Comparison of ENCODE assay signal across 8 cellular contexts in the genomic region with DNA sequence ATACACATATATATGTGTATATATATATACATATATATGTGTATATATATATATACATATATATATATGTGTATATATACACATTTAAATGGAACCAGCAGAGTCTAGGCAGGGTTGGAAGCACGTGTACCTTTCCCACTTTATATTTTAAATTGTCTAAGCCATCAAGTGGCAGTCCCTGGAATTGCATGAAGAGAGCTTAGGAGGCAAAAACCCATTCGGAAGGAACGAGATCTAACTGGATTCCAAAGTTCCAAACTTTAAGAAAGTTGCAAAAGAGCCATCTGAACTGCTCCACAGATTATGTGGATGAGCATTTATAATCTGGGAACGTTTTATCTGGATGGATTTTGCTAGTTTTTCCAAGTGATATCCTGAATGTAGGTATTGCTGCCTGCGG.
A peak's percentile ranks its signal among the peaks of the same experiment; 100 is the strongest.
DNase-seq lines count a peak whose midpoint lies in the region; ATAC-seq and TF ChIP-seq lines count a peak whose summit lies in the region.

No MANE protein-coding gene starts in this region.

- no peak for DNase-seq in AG04449 (ENCODE audit: low read depth, low spot score)
- DNase-seq in GM10266 (ENCODE audit: extremely low spot score), result no peak
- DNase-seq in SHP77 treated with DMSO at 0.1 percent for 48 hours (lab: John Stamatoyannopoulos, UW), result peak; percentile 9
- DNase-seq in fibroblast of the conjunctiva (ENCODE audit: low read depth), result peak; percentile 16
- DNase-seq in retinal pigment epithelial cell (ENCODE audit: low read depth), result no peak

- CTCF ChIA-PET in AG04449 (lab: Yijun Ruan, JAX), result interaction anchor here (0.7 to 1.6 kb wide), 13 partner anchors 8 to 843 kb away, joined by 3 to 8 read pairs (median 4); no protein-coding TSS in a partner anchor

- POLR2A ChIA-PET in AG04449 (lab: Yijun Ruan, JAX), result no interaction called here

- TF ChIP-seq CTCF in AG04449 (IDR thresholded peaks at IDR 0.05; ENCODE audit: insufficient read depth, low read length, missing control alignments) (peak; percentile 49), GM10266 (IDR thresholded peaks at IDR 0.05; ENCODE audit: control insufficient read depth, insufficient read depth, low read depth, missing control alignments) (peak; percentile 46), retinal pigment epithelial cell (conservative IDR thresholded peaks at IDR 0.05; ENCODE audit: low read depth, low read length) (peak; percentile 61)

- ATAC-seq in HG03439 (IDR thresholded peaks at IDR 0.05; ENCODE audit: unreplicated experiment), result no peak
- ATAC-seq in HG02884 (IDR thresholded peaks at IDR 0.05; ENCODE audit: unreplicated experiment), result no peak
- ATAC-seq in HG03135 (IDR thresholded peaks at IDR 0.05; ENCODE audit: unreplicated experiment), result no peak

- H3K4me3 ChIP-seq in AG04449 (ENCODE audit: low read depth, low read length), result no peak overlapping the region
- no peak overlapping the region for H3K4me3 ChIP-seq in retinal pigment epithelial cell (ENCODE audit: low read length)

Comparison
In these comparisons a context has a peak if more than half of its experiments do, and no peak if none do; other contexts are left out.
1. DNase-seq: peak in SHP77 treated with DMSO at 0.1 percent for 48 hours (single experiment) and fibroblast of the conjunctiva (single experiment); none in AG04449 (single experiment), GM10266 (single experiment) and retinal pigment epithelial cell (single experiment).
2. Peak in every context shown above with its lines, with median percentiles within 50 percentile points of each other: CTCF ChIP-seq.